In genomic region chr17:80624864-80625263, GRCh38 we compare ENCODE assay signal across 21 cellular contexts.
A peak's percentile ranks its signal among the peaks of the same experiment; 100 is the strongest.
DNase-seq lines count a peak whose midpoint lies in the region; ATAC-seq lines count a peak whose summit lies in the region.
"Had no signal": no experiment of that assay in that cellular context is flagged by ENCODE, and none has a peak within 500 bp of the region (broad histone marks: within the 10 kb centered on the region; RNA-seq: fewer than 3 reads in every experiment).

No MANE protein-coding gene starts in this region.

- H3K4me1 Mint-ChIP-seq in activated naive CD4-positive, alpha-beta T cell treated with anti-CD3 and anti-CD28 coated beads, Interleukin-2, amount 50 U/mL, for 24 hours: peaks cover 28% of the 10 kb centered on the region

- peak overlapping the region; percentile 52 for H3K4me2 ChIP-seq in Karpas-422 (ENCODE audit: low read depth, low read length, poor library complexity, severe bottlenecking)
- H3K4me2 ChIP-seq: SK-N-SH had no signal

- no peaks in the 10 kb centered on the region for H3K36me3 ChIP-seq in Karpas-422 (ENCODE audit: insufficient read depth, low read length)

- 0 out of 2 replicates have a peak, but pooled peaks cover 3% of the 10 kb centered on the region for H4K20me1 ChIP-seq in Karpas-422 (ENCODE audit: insufficient read depth, low read depth, low read length)

- H3K79me2 ChIP-seq in Karpas-422 (ENCODE audit: low read length): peaks cover 55% of the 10 kb centered on the region

- H3K4me3 ChIP-seq in Karpas-422 (ENCODE audit: low read length): no peak overlapping the region
- H3K4me3 ChIP-seq: HAP-1 had no signal

- no peaks in the 10 kb centered on the region for H3K9me3 ChIP-seq in Karpas-422 (ENCODE audit: low read length)
- H3K9me3 ChIP-seq: HAP-1, SK-N-SH had no signal

- no peaks in the 10 kb centered on the region for H3K9me2 ChIP-seq in Karpas-422 (replicated peaks; ENCODE audit: insufficient read depth, low read length)
- H3K9me2 ChIP-seq: SK-N-SH had no signal

- H3K4me1 ChIP-seq in Karpas-422 (ENCODE audit: low read length): peaks cover 36% of the 10 kb centered on the region

- no peaks in the 10 kb centered on the region for H3K27me3 Mint-ChIP-seq in activated naive CD4-positive, alpha-beta T cell treated with anti-CD3 and anti-CD28 coated beads, Interleukin-2, amount 50 U/mL, for 24 hours

- ATAC-seq in activated naive CD4-positive, alpha-beta T cell treated with anti-CD3 and anti-CD28 coated beads, Interleukin-2, amount 50 U/mL, for 72 hours: no peak
- ATAC-seq in left lobe of liver: no peak
- ATAC-seq in GM21619 (IDR thresholded peaks at IDR 0.05; ENCODE audit: unreplicated experiment): no peak
- ATAC-seq: Panc1 had no signal

- H3K27ac Mint-ChIP-seq in activated naive CD4-positive, alpha-beta T cell treated with anti-CD3 and anti-CD28 coated beads, Interleukin-2, amount 50 U/mL, for 24 hours: peak overlapping the region; percentile 79
- H3K27ac Mint-ChIP-seq in activated naive CD4-positive, alpha-beta T cell treated with anti-CD3 and anti-CD28 coated beads, Interleukin-2, amount 50 U/mL, for 72 hours: no peak overlapping the region

- H3K4me3 Mint-ChIP-seq in activated naive CD4-positive, alpha-beta T cell treated with anti-CD3 and anti-CD28 coated beads, Interleukin-2, amount 50 U/mL, for 24 hours: no peak overlapping the region

- no peak overlapping the region for H2AFZ ChIP-seq in Karpas-422 (ENCODE audit: low read length)

- no peaks in the 10 kb centered on the region for H3K9me3 Mint-ChIP-seq in activated naive CD4-positive, alpha-beta T cell treated with anti-CD3 and anti-CD28 coated beads, Interleukin-2, amount 50 U/mL, for 24 hours
- no peaks in the 10 kb centered on the region for H3K9me3 Mint-ChIP-seq in activated naive CD4-positive, alpha-beta T cell treated with anti-CD3 and anti-CD28 coated beads, Interleukin-2, amount 50 U/mL, for 72 hours

- peaks cover 13% of the 10 kb centered on the region for H3K36me3 Mint-ChIP-seq in activated naive CD4-positive, alpha-beta T cell treated with anti-CD3 and anti-CD28 coated beads, Interleukin-2, amount 50 U/mL, for 24 hours
- peaks cover 4 to 11% of the 10 kb centered on the region in 2 donors for H3K36me3 Mint-ChIP-seq in activated naive CD4-positive, alpha-beta T cell treated with anti-CD3 and anti-CD28 coated beads, Interleukin-2, amount 50 U/mL, for 72 hours

- no peak overlapping the region for H3K9ac ChIP-seq in Karpas-422 (ENCODE audit: low read length)
- H3K9ac ChIP-seq: SK-N-SH had no signal

- H3K27ac ChIP-seq in Karpas-422 (ENCODE audit: low read length): peak overlapping the region; percentile 75
- H3K27ac ChIP-seq: C4-2B had no signal

- H3K27me3 ChIP-seq in Karpas-422 (ENCODE audit: low read length): no peaks in the 10 kb centered on the region

- DNase-seq in activated naive CD4-positive, alpha-beta T cell treated with anti-CD3 and anti-CD28 coated beads, Interleukin-2, amount 50 U/mL, for 72 hours (ENCODE audit: low spot score in 2 of 2): no peak
- DNase-seq in Karpas-422: no peak
- DNase-seq in left lobe of liver (ENCODE audit: low spot score): peak; percentile 41
- no peak for DNase-seq in NCI-H2227 treated with DMSO at 0.1 percent for 48 hours (lab: John Stamatoyannopoulos, UW)
- no peak for DNase-seq in CD1c-positive myeloid dendritic cell (ENCODE audit: extremely low spot score)
- DNase-seq in activated CD8-positive, alpha-beta memory T cell treated with anti-CD3 and anti-CD28 coated beads, Interleukin-2, amount 50 U/mL, for 48 hours: no peak
- DNase-seq: DMS79 treated with DMSO at 0.1 percent for 48 hours; MM.1S; NCI-H1048; NCI-H1417 treated with DMSO at 0.1 percent for 48 hours; NCI-H1930; NCI-H510A; NCI-H774; NK-92 treated with Interleukin-12 subunit alpha and Interleukin-12 subunit beta, amount 100 ng/mL, for 24 hours; SIG-M5 had no signal
